ENCODE assay signal across 8 cellular contexts in genomic region chr4:56655209-56655626, GRCh38. TPM values are rescaled to one million over a fixed set of nuclear protein-coding genes. Genes with fewer than 3 reads are reported as not detected.
DNase-seq lines count a peak whose midpoint lies in the region; ATAC-seq and TF ChIP-seq lines count a peak whose summit lies in the region.

No MANE protein-coding gene starts in this region.

- DNase-seq in ELF-1 (ENCODE audit: low read depth, low spot score) = peak; percentile 66
- DNase-seq in PC-3 = peak; percentile 14
- DNase-seq in stomach = no peak
- DNase-seq in NCI-H2196 (lab: John Stamatoyannopoulos, UW; ENCODE audit: unreplicated experiment) = no peak

- H3K4me1 Mint-ChIP-seq in dendritic cell treated with granulocyte-macrophage colony-stimulating factor and Interleukin-4, amounts not matched to agents 40 ng/mL and 50 ng/mL, for 4 days (ENCODE audit: low read depth) = peaks cover 30% of the 10 kb centered on the region

- BruUV-seq in PC-3 (replicated peaks; lab: Mats Ljungman, UMichigan) = no TSS peak

- H3K4me3 ChIP-seq in PC-3 (ENCODE audit: low read length) (peak overlapping the region; percentile 64), liver (ENCODE audit: low read depth in 1 of 3, low read length in 3 of 3) (peak overlapping the region in 2 of 3 donors; percentile 36 to 45), stomach (peak overlapping the region; percentile 52 to 69 (median 64))

- TF ChIP-seq CTCF in PC-3 (conservative IDR thresholded peaks at IDR 0.05; ENCODE audit: low read depth, low read length) (no peak), liver (IDR thresholded peaks at IDR 0.05; ENCODE audit: low read depth, low read length, missing input control) (no peak), stomach (IDR thresholded peaks at IDR 0.05) (no peak)

- H3K36me3 ChIP-seq in PC-3 (ENCODE audit: low read depth, low read length) = no peaks in the 10 kb centered on the region
- no peaks in the 10 kb centered on the region for H3K36me3 ChIP-seq in liver (ENCODE audit: control insufficient read depth in 4 of 4, insufficient read depth in 3 of 4, low read depth in 1 of 4, low read length in 3 of 4)
- no peaks in the 10 kb centered on the region for H3K36me3 ChIP-seq in stomach

- peak overlapping the region; percentile 82 for H3K4me2 ChIP-seq in PC-3 (ENCODE audit: low read length)

- H3K36me3 Mint-ChIP-seq in dendritic cell treated with granulocyte-macrophage colony-stimulating factor and Interleukin-4, amounts not matched to agents 40 ng/mL and 50 ng/mL, for 4 days (ENCODE audit: low read depth) = no peaks in the 10 kb centered on the region

- H3K79me2 ChIP-seq in PC-3 (ENCODE audit: low read length) = no peaks in the 10 kb centered on the region

- H3K9me3 Mint-ChIP-seq in dendritic cell treated with granulocyte-macrophage colony-stimulating factor and Interleukin-4, amounts not matched to agents 40 ng/mL and 50 ng/mL, for 4 days = no peaks in the 10 kb centered on the region

- WGBS in liver = 2% methylated on average over 28 of the region's 28 CpGs
- 0 to 2% (median 1%) methylated on average over 20 to 28 of the region's 28 CpGs for WGBS in stomach, 5 donors

- TF ChIP-seq EP300 in stomach (IDR thresholded peaks at IDR 0.05) = no peak

- no peaks in the 10 kb centered on the region for H3F3A ChIP-seq in PC-3 (ENCODE audit: low read length, unreplicated experiment)

- H3K9me2 ChIP-seq in PC-3 (replicated peaks; ENCODE audit: low read length) = no peaks in the 10 kb centered on the region

- ATAC-seq in PC-3 = peak; percentile 27
- no peak for ATAC-seq in GM21786 (IDR thresholded peaks at IDR 0.05; ENCODE audit: unreplicated experiment)
- ATAC-seq in HG03469 (IDR thresholded peaks at IDR 0.05; ENCODE audit: unreplicated experiment) = no peak

- peak overlapping the region; percentile 82 for H3K4me3 Mint-ChIP-seq in dendritic cell treated with granulocyte-macrophage colony-stimulating factor and Interleukin-4, amounts not matched to agents 40 ng/mL and 50 ng/mL, for 4 days

- POLR2A ChIA-PET in PC-3 (lab: Charles Lee; ENCODE audit: unreplicated experiment) = no interaction called here

- no peak overlapping the region for H3K27ac Mint-ChIP-seq in dendritic cell treated with granulocyte-macrophage colony-stimulating factor and Interleukin-4, amounts not matched to agents 40 ng/mL and 50 ng/mL, for 4 days

- peaks cover 14% of the 10 kb centered on the region for H3K4me1 ChIP-seq in PC-3 (ENCODE audit: insufficient read depth, low read length)
- peaks cover 4 to 15% (median 7%) of the 10 kb centered on the region in 4 donors for H3K4me1 ChIP-seq in liver (ENCODE audit: control insufficient read depth in 4 of 4, insufficient read depth in 4 of 4, low read length in 3 of 4)
- peaks cover 22 to 38% (median 32%) of the 10 kb centered on the region in 4 donors for H3K4me1 ChIP-seq in stomach

- peak overlapping the region; percentile 74; the same call in 1 of the 2 replicates for H2AFZ ChIP-seq in PC-3 (ENCODE audit: low read length)

- peaks cover 50% of the 10 kb centered on the region for H3K27me3 Mint-ChIP-seq in dendritic cell treated with granulocyte-macrophage colony-stimulating factor and Interleukin-4, amounts not matched to agents 40 ng/mL and 50 ng/mL, for 4 days

- H4K20me1 ChIP-seq in PC-3 (ENCODE audit: low read length) = no peaks in the 10 kb centered on the region

- TF ChIP-seq RAD21 in liver (IDR thresholded peaks at IDR 0.05) = no peak

- H3K9me3 ChIP-seq in PC-3 (ENCODE audit: low read length) (no peaks in the 10 kb centered on the region), liver (ENCODE audit: control insufficient read depth in 4 of 4, low read length in 3 of 4) (no peaks in the 10 kb centered on the region), stomach (no peaks in the 10 kb centered on the region)

- no peak overlapping the region for H3K27ac ChIP-seq in PC-3 (ENCODE audit: low read length)
- H3K27ac ChIP-seq in liver (ENCODE audit: low read depth in 1 of 2, low read length in 2 of 2) = peak overlapping the region in 1 of 2 donors; percentile 22
- peak overlapping the region; percentile 59 to 79 (median 68) for H3K27ac ChIP-seq in stomach

- H3K27me3 ChIP-seq in PC-3 (ENCODE audit: low read length) (no peaks in the 10 kb centered on the region), liver (ENCODE audit: control insufficient read depth in 4 of 4, insufficient read depth in 4 of 4, low read length in 3 of 4) (peaks cover 0 to 6% (median under 1%) of the 10 kb centered on the region in 4 donors), stomach (peaks cover 0 to 53% (median 21%) of the 10 kb centered on the region in 3 donors)

- CTCF ChIA-PET in PC-3 (lab: Charles Lee) = no interaction called here

- intact Hi-C loops in PC-3 (cut with micrococcal nuclease) = no loop called here
- intact Hi-C loops in dendritic cell treated with granulocyte-macrophage colony-stimulating factor and Interleukin-4, amounts not matched to agents 40 ng/mL and 50 ng/mL, for 4 days (cut with micrococcal nuclease) = loop anchor here (10.0 kb wide), 2 partner anchors 110 to 150 kb away; no protein-coding TSS in a partner anchor
- intact Hi-C loops in stomach (cut with DNase I; ENCODE audit: low total_unique reads) = no loop called here

- H3K9ac ChIP-seq in PC-3 (ENCODE audit: low read length) (no peak overlapping the region), liver (ENCODE audit: low read depth in 1 of 2, low read length in 2 of 2) (no peak overlapping the region)

- TF ChIP-seq POLR2A in stomach (IDR thresholded peaks at IDR 0.05) = no peak

TF ChIP-seq in liver, 16 proteins besides CTCF, POLR2A, EP300 and RAD21:
- no peak for TF ChIP-seq FOXA1 (IDR thresholded peaks at IDR 0.05)
- TF ChIP-seq YY1 (IDR thresholded peaks at IDR 0.05) = no peak
- TF ChIP-seq NR2F2 (IDR thresholded peaks at IDR 0.05) = no peak
- TF ChIP-seq ZBTB33 (IDR thresholded peaks at IDR 0.05) = no peak
- TF ChIP-seq FOXA2 (IDR thresholded peaks at IDR 0.05) = no peak
- TF ChIP-seq EGR1 (IDR thresholded peaks at IDR 0.05; ENCODE audit: low read depth in 2 of 2) = no peak
- TF ChIP-seq MAX (IDR thresholded peaks at IDR 0.05) = no peak
- no peak for TF ChIP-seq REST (IDR thresholded peaks at IDR 0.05)
- TF ChIP-seq ATF3 (IDR thresholded peaks at IDR 0.05) = no peak
- no peak for TF ChIP-seq HNF4G (IDR thresholded peaks at IDR 0.05)
- no peak for TF ChIP-seq SP1 (IDR thresholded peaks at IDR 0.05)
- TF ChIP-seq RXRA (IDR thresholded peaks at IDR 0.05) = no peak
- TF ChIP-seq GABPA (IDR thresholded peaks at IDR 0.05 in 1 of 2, conservative IDR thresholded peaks at IDR 0.05 in 1 of 2) = no peak
- no peak for TF ChIP-seq TAF1 (conservative IDR thresholded peaks at IDR 0.05)

RNA-seq across cellular contexts. Expression of gene HOPX, which starts 25.9 kb away (rescaled TPM):
- 0.87 TPM in 1 of 2 replicates, not detected in the other for total RNA-seq in PC-3 (2014; rRNA removed)
- total RNA-seq in liver = 1 to 10 TPM in 1 of 2 donors, under 1 TPM in 1; 0.67 to 2.4 TPM
- polyA plus RNA-seq in liver = under 1 TPM; 0.40 to 0.60 TPM
- 10 to 100 TPM in 3 of 5 donors, 1 to 10 TPM in 1, not detected in 1; 1.2 to 48.2 (median 18.5) TPM for total RNA-seq in stomach
- polyA plus RNA-seq in stomach = 10 to 100 TPM; 60.2 to 79.1 (median 65.8) TPM

Comparison
In these comparisons a context has a peak if more than half of its experiments do, and no peak if none do; other contexts are left out.
1. DNase-seq: peak in ELF-1 (single experiment) and PC-3 (single experiment); none in stomach (single experiment) and NCI-H2196 (single experiment).
2. Peak in every context shown above with its lines, with median percentiles within 50 percentile points of each other: H3K4me3 ChIP-seq.